Comparison of ENCODE assay signal across 7 cellular contexts in the genomic region with DNA sequence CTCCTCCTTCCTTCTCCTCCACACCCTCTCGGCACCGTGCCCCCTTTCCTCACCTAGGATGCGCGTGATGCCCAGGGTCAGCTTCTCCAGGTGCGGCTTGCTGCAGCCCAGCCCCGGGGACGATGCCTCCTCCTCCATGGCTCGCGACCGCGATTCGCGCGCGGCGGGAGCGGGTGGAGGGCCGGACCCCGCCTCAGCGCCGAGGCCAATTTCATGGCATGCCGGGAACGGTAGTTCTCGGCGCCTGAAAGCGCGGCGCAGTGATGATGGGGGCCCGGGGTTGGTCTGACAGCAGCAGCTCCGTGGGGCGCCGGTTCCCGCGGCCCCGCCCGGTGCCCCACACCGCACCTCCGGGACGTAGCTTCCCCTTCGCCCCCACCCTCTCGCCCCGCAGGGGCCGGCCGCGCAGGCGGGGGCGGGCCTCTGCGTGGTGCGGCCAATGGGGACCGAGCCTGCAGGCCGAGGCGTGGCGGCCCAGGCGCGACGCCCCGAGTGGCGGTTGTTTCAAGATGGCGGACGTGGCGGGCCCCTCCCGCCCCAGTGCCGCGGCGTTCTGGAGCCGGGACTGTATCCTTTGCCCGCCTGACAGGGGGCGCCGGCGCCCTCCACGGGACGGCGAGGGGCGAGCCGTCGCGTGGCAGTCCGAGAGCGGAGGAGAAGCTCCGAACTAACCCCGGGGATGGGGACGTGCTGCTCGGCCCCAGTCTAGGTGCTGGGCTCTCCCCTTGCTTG. TPM values are rescaled to one million over a fixed set of nuclear protein-coding genes. Genes with fewer than 3 reads are reported as not detected.
DNase-seq lines count a peak whose midpoint lies in the region; ATAC-seq and TF ChIP-seq lines count a peak whose summit lies in the region.

A gene (plus strand): TSS at position 498 of the 732 bp plus-strand sequence. CDS start 12 bp downstream, at position 510.
A gene with protein sequence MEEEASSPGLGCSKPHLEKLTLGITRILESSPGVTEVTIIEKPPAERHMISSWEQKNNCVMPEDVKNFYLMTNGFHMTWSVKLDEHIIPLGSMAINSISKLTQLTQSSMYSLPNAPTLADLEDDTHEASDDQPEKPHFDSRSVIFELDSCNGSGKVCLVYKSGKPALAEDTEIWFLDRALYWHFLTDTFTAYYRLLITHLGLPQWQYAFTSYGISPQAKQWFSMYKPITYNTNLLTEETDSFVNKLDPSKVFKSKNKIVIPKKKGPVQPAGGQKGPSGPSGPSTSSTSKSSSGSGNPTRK (minus strand): TSS at position 373 of the 732 bp plus-strand sequence. CDS start 235 bp downstream, at position 138.

- 0% methylated on average over 83 of the region's 83 CpGs for WGBS in sigmoid colon, 2 donors

- H3K27ac ChIP-seq in sigmoid colon, result peak within 1 kb of the TSS; percentile 75 to 89 (median 82)

- H3K4me1 ChIP-seq in sigmoid colon, result peaks cover 0 to 20% (median 15%) of the 10 kb centered on the region in 4 donors

- peak within 1 kb of the TSS; percentile 68 to 76 (median 72) for H3K4me3 ChIP-seq in sigmoid colon

- H3K9me3 ChIP-seq in sigmoid colon, result no peaks in the 10 kb centered on the region

- ATAC-seq in GM18508 (IDR thresholded peaks at IDR 0.05; ENCODE audit: insufficient read depth, unreplicated experiment) (peak; percentile 64), HG02973 (IDR thresholded peaks at IDR 0.05; ENCODE audit: unreplicated experiment) (peak; percentile 92)

- H3K36me3 ChIP-seq in sigmoid colon, result no peaks in the 10 kb centered on the region

- intact Hi-C loops in sigmoid colon (cut with DNase I), result no loop called here

- DNase-seq in NCI-H1930 (lab: John Stamatoyannopoulos, UW) (peak; percentile 91 to 93), T-helper 9 cell (peak; percentile 82), astrocyte of the hippocampus (ENCODE audit: low read depth, low spot score) (peak; percentile 97), hypothalamus (lab: John Stamatoyannopoulos, UW) (peak; percentile 36 to 94 (median 80)), sigmoid colon (peak; percentile 90)

- no peaks in the 10 kb centered on the region for H3K27me3 ChIP-seq in sigmoid colon

- no peak for TF ChIP-seq EP300 in sigmoid colon (IDR thresholded peaks at IDR 0.05)

- TF ChIP-seq POLR2A in sigmoid colon (IDR thresholded peaks at IDR 0.05), result no peak

- TF ChIP-seq CTCF in sigmoid colon (IDR thresholded peaks at IDR 0.05), result peak in 1 of 4 experiments; percentile 16

RNA-seq across cellular contexts. Expression of the first gene that starts in this region (rescaled TPM):
- 10 to 100 TPM; 12.5 to 18.9 (median 15.8) TPM for total RNA-seq in sigmoid colon
- 1 to 10 TPM; 2.1 to 3.6 (median 3.3) TPM for polyA plus RNA-seq in sigmoid colon

RNA-seq across cellular contexts. Expression of the second gene that starts in this region (rescaled TPM):
- 10 to 100 TPM; 56.1 to 96.9 (median 66.8) TPM for total RNA-seq in sigmoid colon
- polyA plus RNA-seq in sigmoid colon, result 10 to 100 TPM; 43.2 to 75.1 (median 46.5) TPM

Comparison
In these comparisons a context has a peak if more than half of its experiments do, and no peak if none do; other contexts are left out.
1. Peak in every context shown above with its lines: DNase-seq, ATAC-seq, H3K4me3 ChIP-seq and H3K27ac ChIP-seq.